ENCODE assay signal across 10 cellular contexts in the genomic region with DNA sequence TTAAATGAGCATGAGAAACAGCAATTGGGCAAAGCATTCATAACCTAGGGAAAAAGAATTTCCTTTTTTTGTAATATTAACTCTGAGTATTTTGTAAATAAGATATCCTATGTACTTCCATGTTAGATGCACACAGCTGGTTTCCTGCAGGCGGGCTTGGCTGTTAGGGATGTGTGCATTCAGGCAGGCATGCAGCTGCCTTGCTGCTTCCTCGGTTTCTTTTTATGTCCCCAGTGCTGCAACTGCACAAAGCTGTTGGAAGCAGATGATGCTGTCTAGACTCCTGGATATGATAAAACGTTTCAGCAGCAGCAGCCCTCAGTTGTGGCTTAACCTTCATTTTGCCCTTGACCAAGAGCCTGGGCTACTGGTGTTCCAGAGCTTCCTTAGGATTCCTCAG.
DNase-seq lines count a peak whose midpoint lies in the region; ATAC-seq and TF ChIP-seq lines count a peak whose summit lies in the region.
"Had no signal": no experiment of that assay in that cellular context is flagged by ENCODE, and none has a peak within 500 bp of the region (broad histone marks: within the 10 kb centered on the region; RNA-seq: fewer than 3 reads in every experiment).

No MANE protein-coding gene starts in this region.

- TF ChIP-seq CTCF in left lung (IDR thresholded peaks at IDR 0.05) = no peak

- H3K9ac ChIP-seq in stomach smooth muscle (ENCODE audit: low read length in 2 of 2) = no peak overlapping the region

- peaks cover 45% of the 10 kb centered on the region for H3K36me3 Mint-ChIP-seq in activated CD4-positive, alpha-beta T cell treated with anti-CD3 and anti-CD28 coated beads for 36 hours (ENCODE audit: low read depth)
- H3K36me3 Mint-ChIP-seq in activated T-helper 1 cell treated with anti-CD3 and anti-CD28 coated beads, Interleukin-12 subunit alpha, Interleukin-12 subunit beta, Interleukin-2, Interleukin-4 antibody, amounts not matched to agents 30 ng/mL and 10 ng/mL and 1 ng/mL, durations not matched to agents 14 hours and 24 hours and 36 hours (ENCODE audit: low read depth) = peaks cover 67% of the 10 kb centered on the region

- intact Hi-C loops in activated CD4-positive, alpha-beta T cell treated with anti-CD3 and anti-CD28 coated beads for 36 hours (cut with DNase I, micrococcal nuclease) = no loop called here
- intact Hi-C loops in activated T-helper 1 cell treated with anti-CD3 and anti-CD28 coated beads, Interleukin-12 subunit alpha, Interleukin-12 subunit beta, Interleukin-2, Interleukin-4 antibody, amounts not matched to agents 30 ng/mL and 10 ng/mL and 1 ng/mL, durations not matched to agents 14 hours and 24 hours and 36 hours (cut with micrococcal nuclease) = loop anchor here (2.0 kb wide), 1 partner anchor 75 kb away; no protein-coding TSS in a partner anchor
- intact Hi-C loops in left lung (cut with DNase I) = no loop called here

- H3K27me3 ChIP-seq in left lung (no peaks in the 10 kb centered on the region), stomach smooth muscle (ENCODE audit: control insufficient read depth in 1 of 2, insufficient read depth in 2 of 2, low read length in 2 of 2) (no peaks in the 10 kb centered on the region)

- H3K27ac ChIP-seq in left lung (peak overlapping the region; percentile 58 to 73), stomach smooth muscle (ENCODE audit: low read length) (peak overlapping the region; percentile 80)

- H3K4me3 ChIP-seq in left lung = no peak overlapping the region
- no peak overlapping the region for H3K4me3 ChIP-seq in stomach smooth muscle (ENCODE audit: low read length in 2 of 2)
- H3K4me3 ChIP-seq: mucosa of descending colon had no signal

- no peak for ATAC-seq in activated CD4-positive, alpha-beta T cell treated with anti-CD3 and anti-CD28 coated beads for 36 hours
- no peak for ATAC-seq in left lung
- ATAC-seq in GM21529 (IDR thresholded peaks at IDR 0.05; ENCODE audit: unreplicated experiment) = no peak

- H3K9me3 ChIP-seq in left lung = no peaks in the 10 kb centered on the region
- H3K9me3 ChIP-seq in stomach smooth muscle (ENCODE audit: control insufficient read depth in 2 of 2, low read length in 2 of 2) = no peaks in the 10 kb centered on the region
- H3K9me3 ChIP-seq: mucosa of descending colon had no signal

- no peak for DNase-seq in activated CD4-positive, alpha-beta T cell treated with anti-CD3 and anti-CD28 coated beads for 36 hours
- DNase-seq in activated CD4-positive, alpha-beta T cell treated with anti-CD3 and anti-CD28 coated beads, Interleukin-2, amount 50 U/mL, for 48 hours = no peak
- no peak for DNase-seq in activated T-helper 1 cell treated with anti-CD3 and anti-CD28 coated beads, Interleukin-12 subunit alpha, Interleukin-12 subunit beta, Interleukin-2, Interleukin-4 antibody, amounts not matched to agents 30 ng/mL and 10 ng/mL and 1 ng/mL, durations not matched to agents 14 hours and 24 hours and 36 hours (ENCODE audit: low spot score)
- DNase-seq in left lung (no peak), NCI-H526 treated with DMSO at 0.1 percent for 48 hours (lab: John Stamatoyannopoulos, UW) (no peak), mesenteric fat pad (ENCODE audit: low spot score) (no peak)
- DNase-seq: mucosa of descending colon, NCI-H2029 had no signal

- H3K4me1 ChIP-seq in left lung (peaks cover 11 to 62% of the 10 kb centered on the region in 2 donors), stomach smooth muscle (ENCODE audit: control insufficient read depth, insufficient read depth, low read length) (peaks cover 55% of the 10 kb centered on the region)

- POLR2A ChIA-PET in activated CD4-positive, alpha-beta T cell treated with anti-CD3 and anti-CD28 coated beads for 36 hours (lab: Charles Lee) = no interaction called here

- H3K9me3 Mint-ChIP-seq in activated CD4-positive, alpha-beta T cell treated with anti-CD3 and anti-CD28 coated beads for 36 hours (ENCODE audit: low read depth) = no peaks in the 10 kb centered on the region
- H3K9me3 Mint-ChIP-seq in activated T-helper 1 cell treated with anti-CD3 and anti-CD28 coated beads, Interleukin-12 subunit alpha, Interleukin-12 subunit beta, Interleukin-2, Interleukin-4 antibody, amounts not matched to agents 30 ng/mL and 10 ng/mL and 1 ng/mL, durations not matched to agents 14 hours and 24 hours and 36 hours = no peaks in the 10 kb centered on the region

- no peak overlapping the region for H3K4me3 Mint-ChIP-seq in activated CD4-positive, alpha-beta T cell treated with anti-CD3 and anti-CD28 coated beads for 36 hours
- H3K4me3 Mint-ChIP-seq in activated T-helper 1 cell treated with anti-CD3 and anti-CD28 coated beads, Interleukin-12 subunit alpha, Interleukin-12 subunit beta, Interleukin-2, Interleukin-4 antibody, amounts not matched to agents 30 ng/mL and 10 ng/mL and 1 ng/mL, durations not matched to agents 14 hours and 24 hours and 36 hours = no peak overlapping the region

- H3K36me3 ChIP-seq in left lung (peaks cover 0 to 84% of the 10 kb centered on the region in 2 donors), stomach smooth muscle (ENCODE audit: control insufficient read depth in 2 of 2, insufficient read depth in 2 of 2, low read length in 2 of 2) (peaks cover 38 to 41% of the 10 kb centered on the region in 2 donors)

- peak overlapping the region; percentile 70 for H3K27ac Mint-ChIP-seq in activated CD4-positive, alpha-beta T cell treated with anti-CD3 and anti-CD28 coated beads for 36 hours
- peak overlapping the region; percentile 52 for H3K27ac Mint-ChIP-seq in activated T-helper 1 cell treated with anti-CD3 and anti-CD28 coated beads, Interleukin-12 subunit alpha, Interleukin-12 subunit beta, Interleukin-2, Interleukin-4 antibody, amounts not matched to agents 30 ng/mL and 10 ng/mL and 1 ng/mL, durations not matched to agents 14 hours and 24 hours and 36 hours

- H3K4me1 Mint-ChIP-seq in activated CD4-positive, alpha-beta T cell treated with anti-CD3 and anti-CD28 coated beads for 36 hours = peaks cover 34% of the 10 kb centered on the region
- H3K4me1 Mint-ChIP-seq in activated T-helper 1 cell treated with anti-CD3 and anti-CD28 coated beads, Interleukin-12 subunit alpha, Interleukin-12 subunit beta, Interleukin-2, Interleukin-4 antibody, amounts not matched to agents 30 ng/mL and 10 ng/mL and 1 ng/mL, durations not matched to agents 14 hours and 24 hours and 36 hours (ENCODE audit: low read depth) = peaks cover 40% of the 10 kb centered on the region

- CTCF ChIA-PET in activated CD4-positive, alpha-beta T cell treated with anti-CD3 and anti-CD28 coated beads for 36 hours (lab: Charles Lee) = interaction anchor here (0.5 to 2.5 kb wide), 8 partner anchors 9 to 715 kb away, joined by 3 to 9 read pairs (median 3); no protein-coding TSS in a partner anchor

- no peaks in the 10 kb centered on the region for H3K27me3 Mint-ChIP-seq in activated CD4-positive, alpha-beta T cell treated with anti-CD3 and anti-CD28 coated beads for 36 hours
- H3K27me3 Mint-ChIP-seq in activated T-helper 1 cell treated with anti-CD3 and anti-CD28 coated beads, Interleukin-12 subunit alpha, Interleukin-12 subunit beta, Interleukin-2, Interleukin-4 antibody, amounts not matched to agents 30 ng/mL and 10 ng/mL and 1 ng/mL, durations not matched to agents 14 hours and 24 hours and 36 hours (ENCODE audit: insufficient read depth) = no peaks in the 10 kb centered on the region
